ENCODE assay signal across 8 cellular contexts in the genomic region with DNA sequence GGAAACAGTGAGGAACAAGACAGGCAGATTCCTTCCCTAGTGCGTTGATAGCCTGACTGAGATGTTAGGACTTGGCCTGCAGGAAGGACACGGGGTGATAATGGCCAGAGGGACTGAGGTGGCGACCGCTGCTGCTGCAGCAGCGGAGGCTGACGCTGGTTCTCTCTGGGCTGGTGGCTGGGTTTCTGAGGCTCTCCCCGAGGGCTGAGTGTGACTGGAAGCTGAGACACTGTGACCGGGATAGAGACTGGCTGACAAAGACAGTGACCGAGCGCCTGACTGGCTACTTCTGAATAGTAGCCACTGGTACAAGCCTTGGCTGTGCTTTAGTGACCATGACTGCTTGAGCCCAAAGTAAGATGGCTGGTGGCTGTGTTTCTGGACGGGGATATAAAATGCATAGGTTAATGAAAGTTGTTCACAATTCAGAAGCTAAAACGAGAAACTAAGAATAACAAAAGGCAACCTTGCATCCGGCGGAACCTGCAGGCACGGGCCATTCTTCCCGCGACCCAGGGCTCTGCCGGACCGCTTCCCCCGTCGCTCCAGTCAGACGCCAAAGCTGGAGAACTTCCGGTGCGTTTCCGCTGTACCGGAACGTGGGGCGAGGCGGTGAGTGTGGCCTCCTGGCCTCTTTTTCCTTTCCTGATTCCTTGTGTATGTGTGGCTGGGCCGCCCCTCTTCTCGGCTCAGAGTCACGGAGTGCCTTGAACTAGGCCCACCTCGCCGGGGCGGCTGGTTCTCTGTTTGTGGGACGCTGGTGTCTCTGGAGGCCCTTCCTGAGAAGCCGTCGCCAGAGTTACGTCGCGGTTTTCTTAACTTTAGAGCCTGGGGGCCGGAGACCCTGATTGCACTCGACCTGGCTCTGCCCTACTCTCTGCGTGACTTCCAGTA. TPM values are rescaled to one million over a fixed set of nuclear protein-coding genes. Genes with fewer than 3 reads are reported as not detected.
DNase-seq lines count a peak whose midpoint lies in the region; ATAC-seq, FAIRE-seq and TF ChIP-seq lines count a peak whose summit lies in the region.

A gene with protein sequence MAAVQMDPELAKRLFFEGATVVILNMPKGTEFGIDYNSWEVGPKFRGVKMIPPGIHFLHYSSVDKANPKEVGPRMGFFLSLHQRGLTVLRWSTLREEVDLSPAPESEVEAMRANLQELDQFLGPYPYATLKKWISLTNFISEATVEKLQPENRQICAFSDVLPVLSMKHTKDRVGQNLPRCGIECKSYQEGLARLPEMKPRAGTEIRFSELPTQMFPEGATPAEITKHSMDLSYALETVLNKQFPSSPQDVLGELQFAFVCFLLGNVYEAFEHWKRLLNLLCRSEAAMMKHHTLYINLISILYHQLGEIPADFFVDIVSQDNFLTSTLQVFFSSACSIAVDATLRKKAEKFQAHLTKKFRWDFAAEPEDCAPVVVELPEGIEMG (plus strand): TSS at position 587 of the 894 bp plus-strand sequence. CDS start 3,391 bp downstream, outside the sequence.

- no peak for FAIRE-seq in keratinocyte (lab: Jason Lieb, UNC)

- H3K4me3 ChIP-seq in keratinocyte (ENCODE audit: control insufficient read depth in 2 of 3, extremely low read depth in 1 of 3, insufficient read depth in 2 of 3, low read depth in 1 of 3, low read length in 3 of 3), result peak within 1 kb of the TSS; percentile 81 to 93 (median 85)

- H4K20me1 ChIP-seq in keratinocyte (ENCODE audit: control insufficient read depth, extremely low read depth, insufficient read depth, low read length), result no peaks in the 10 kb centered on the region

- peak; percentile 83 for ATAC-seq in HG02885 (IDR thresholded peaks at IDR 0.05; ENCODE audit: poor library complexity, unreplicated experiment)
- peak; percentile 95 to 97 for ATAC-seq in activated CD4-positive, CD25-positive, alpha-beta regulatory T cell treated with anti-CD3 and anti-CD28 coated beads, Interleukin-2, amount 50 U/mL, for 24 hours
- ATAC-seq in GM21786 (IDR thresholded peaks at IDR 0.05; ENCODE audit: unreplicated experiment), result no peak

- peaks cover 48% of the 10 kb centered on the region for H3K79me2 ChIP-seq in keratinocyte (ENCODE audit: control insufficient read depth, insufficient read depth, low read length)

- H3K36me3 ChIP-seq in keratinocyte (ENCODE audit: control insufficient read depth in 2 of 2, extremely low read depth in 1 of 2, insufficient read depth in 2 of 2, low read length in 2 of 2), result peaks cover 7 to 9% of the 10 kb centered on the region in 2 experiments

- no peaks in the 10 kb centered on the region for H3K9me3 ChIP-seq in keratinocyte (ENCODE audit: control insufficient read depth, low read depth, low read length)

- H3K9ac ChIP-seq in keratinocyte (ENCODE audit: control insufficient read depth, extremely low read depth, insufficient read depth, low read length), result peak within 1 kb of the TSS; percentile 95

- DNase-seq in GM03348 (ENCODE audit: low spot score), result peak; percentile 93
- DNase-seq in NCI-H345 (lab: John Stamatoyannopoulos, UW), result peak; percentile 85
- DNase-seq in central memory CD4-positive, alpha-beta T cell, result peak; percentile 65
- no peak for DNase-seq in keratinocyte (ENCODE audit: low read depth, low spot score)
- peak; percentile 77 for DNase-seq in stimulated activated CD4-positive, alpha-beta T cell treated with anti-CD3 and anti-CD28 coated beads, Interleukin-12 subunit alpha, Interleukin-12 subunit beta, amount 100 ng/mL, for 4 hours

- peak within 1 kb of the TSS; percentile 100 for H2AFZ ChIP-seq in keratinocyte (ENCODE audit: control insufficient read depth, low read length)

- H3K9me1 ChIP-seq in keratinocyte (ENCODE audit: control insufficient read depth, extremely low read depth, insufficient read depth, low read length), result peaks cover 2% of the 10 kb centered on the region

- no peak for TF ChIP-seq CTCF in keratinocyte (optimal IDR thresholded peaks at IDR 0.05 in 1 of 3, IDR thresholded peaks at IDR 0.05 in 1 of 3, conservative IDR thresholded peaks at IDR 0.05 in 1 of 3; ENCODE audit: extremely low read depth in 1 of 3, insufficient read depth in 2 of 3, low read length in 3 of 3)

- peak within 1 kb of the TSS; percentile 81 for H3K4me2 ChIP-seq in keratinocyte (ENCODE audit: control insufficient read depth, extremely low read depth, insufficient read depth, low read depth, low read length)

- H3K4me1 ChIP-seq in keratinocyte (ENCODE audit: control insufficient read depth, extremely low read depth, insufficient read depth, low read length), result peaks cover 14% of the 10 kb centered on the region

- H3K27me3 ChIP-seq in keratinocyte (ENCODE audit: control insufficient read depth, extremely low read depth, insufficient read depth, low read length), result no peaks in the 10 kb centered on the region

- dilution Hi-C loops in keratinocyte (cut with MboI; ENCODE audit: extremely low pct_ligation_motif_present, low sequenced_read_pairs), result no loop called here

- peak within 1 kb of the TSS; percentile 84 for H3K27ac ChIP-seq in keratinocyte (ENCODE audit: control insufficient read depth, insufficient read depth, low read length)

RNA-seq across cellular contexts. Expression of the gene that starts here (rescaled TPM):
- 20.1 to 29.5 TPM (median 27.1 TPM) in 3 replicates for polyA plus RNA-seq in keratinocyte
- 2.7 TPM for polyA plus RNA-seq in keratinocyte (2011; ENCODE audit: low read depth)
- polyA plus RNA-seq in keratinocyte (2011; cell fraction: cytosol; rRNA removed), result 19.6 and 21.1 TPM in 2 replicates
- 24.1 and 29.1 TPM in 2 replicates for polyA plus RNA-seq in keratinocyte (2011; cell fraction: nucleus; rRNA removed)
- 21.9 and 23.1 TPM in 2 replicates for polyA plus RNA-seq in keratinocyte (2012; ENCODE audit: low replicate concordance)
- 25.2 to 41.1 TPM (median 31.4 TPM) in 3 replicates for polyA minus RNA-seq in keratinocyte
- 20.1 TPM for polyA minus RNA-seq in keratinocyte (2011; cell fraction: cytosol; rRNA and poly(A)+ RNA removed)
- 18.6 and 22.6 TPM in 2 replicates for polyA minus RNA-seq in keratinocyte (2011; cell fraction: nucleus; rRNA and poly(A)+ RNA removed)
